Comparison of ENCODE assay signal across 9 cellular contexts in the genomic region with DNA sequence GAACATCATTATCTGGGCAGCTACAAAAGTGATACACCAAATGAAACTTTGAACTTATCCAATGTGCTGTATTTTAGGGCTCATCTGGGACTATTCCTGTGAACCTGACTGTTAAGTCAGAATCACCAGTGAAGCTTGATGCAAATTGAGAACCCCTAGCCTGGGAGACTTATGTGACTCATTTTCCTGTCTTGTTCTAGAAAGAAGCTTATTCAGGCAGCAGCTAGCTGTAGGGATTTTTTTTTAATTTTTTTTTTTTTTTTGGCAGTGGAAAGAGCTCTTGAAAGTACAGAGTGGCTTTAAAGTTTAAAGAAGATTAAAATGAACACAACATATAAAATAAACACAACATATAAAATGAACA.
DNase-seq lines count a peak whose midpoint lies in the region; ATAC-seq and TF ChIP-seq lines count a peak whose summit lies in the region.
"Had no signal": no experiment of that assay in that cellular context is flagged by ENCODE, and none has a peak within 500 bp of the region (broad histone marks: within the 10 kb centered on the region; RNA-seq: fewer than 3 reads in every experiment).

No MANE protein-coding gene starts in this region.

- DNase-seq in GM10266 (ENCODE audit: extremely low spot score) (peak; percentile 32), RWPE1 (ENCODE audit: low spot score) (peak; percentile 63), foreskin fibroblast (peak; percentile 57 to 71), NCI-H1048 (lab: John Stamatoyannopoulos, UW) (no peak), dorsolateral prefrontal cortex (no peak), NCI-H2107 treated with DMSO at 0.1 percent for 48 hours (lab: John Stamatoyannopoulos, UW; ENCODE audit: unreplicated experiment) (no peak), adrenal gland (no peak)
- DNase-seq: right cardiac atrium had no signal

- H3K36me3 ChIP-seq in adrenal gland (replicated peaks in 1 of 2), result no peaks in the 10 kb centered on the region

- no peaks in the 10 kb centered on the region for H3K27me3 ChIP-seq in dorsolateral prefrontal cortex
- no peaks in the 10 kb centered on the region for H3K27me3 ChIP-seq in adrenal gland

- intact Hi-C loops in dorsolateral prefrontal cortex (cut with DNase I), result loop anchor here in 1 of 2 donors (5.0 kb wide), 2 partner anchors 48 to 202 kb away; a partner anchor contains a TSS
- intact Hi-C loops in adrenal gland (cut with DNase I), result no loop called here

- no peak for TF ChIP-seq POLR2A in adrenal gland (IDR thresholded peaks at IDR 0.05)

- CTCF ChIA-PET in RWPE1 (lab: Yijun Ruan, JAX), result interaction anchor here (0.6 to 1.1 kb wide), 6 partner anchors 9 to 430 kb away, joined by 3 to 8 read pairs (median 3); no protein-coding TSS in a partner anchor

- TF ChIP-seq CTCF in GM10266 (IDR thresholded peaks at IDR 0.05; ENCODE audit: control insufficient read depth, insufficient read depth, low read depth, missing control alignments) (no peak), RWPE1 (conservative IDR thresholded peaks at IDR 0.05; ENCODE audit: low read depth) (no peak), foreskin fibroblast (IDR thresholded peaks at IDR 0.05; ENCODE audit: low read depth, low read length) (no peak), dorsolateral prefrontal cortex (IDR thresholded peaks at IDR 0.05 in 54 of 56, conservative IDR thresholded peaks at IDR 0.05 in 2 of 56; ENCODE audit: low read depth in 1 of 56, partially characterized antibody in 56 of 56) (no peak), adrenal gland (IDR thresholded peaks at IDR 0.05) (no peak)

- peak; percentile 51 for ATAC-seq in HG02642 (IDR thresholded peaks at IDR 0.05; ENCODE audit: poor library complexity, unreplicated experiment)

- H3K4me1 ChIP-seq in adrenal gland (replicated peaks in 1 of 2), result no peaks in the 10 kb centered on the region

- no peaks in the 10 kb centered on the region for H3K9me3 ChIP-seq in adrenal gland (replicated peaks in 1 of 3)

- H3K4me3 ChIP-seq in foreskin fibroblast (ENCODE audit: low read depth in 1 of 2, low read length in 2 of 2), result no peak overlapping the region
- H3K4me3 ChIP-seq in dorsolateral prefrontal cortex, result no peak overlapping the region
- H3K4me3 ChIP-seq in adrenal gland, result no peak overlapping the region

- POLR2A ChIA-PET in RWPE1 (lab: Yijun Ruan, JAX; ENCODE audit: low non-redundant PET), result interaction anchor here (0.6 kb wide), 1 partner anchor 60 kb away, joined by 3 read pairs; no protein-coding TSS in a partner anchor

- H3K27ac ChIP-seq in RWPE1, result no peak overlapping the region; the same call in 1 of the 2 replicates
- H3K27ac ChIP-seq in dorsolateral prefrontal cortex, result peak overlapping the region in 2 of 59 donors; percentile 11 to 26
- no peak overlapping the region for H3K27ac ChIP-seq in adrenal gland

Comparison
In these comparisons a context has a peak if more than half of its experiments do, and no peak if none do; other contexts are left out.
1. DNase-seq: peak in GM10266 (single experiment), RWPE1 (single experiment) and foreskin fibroblast (2 of 2); none in NCI-H1048 (single experiment), dorsolateral prefrontal cortex (0 of 10), NCI-H2107 treated with DMSO at 0.1 percent for 48 hours (single experiment) and adrenal gland (0 of 7).